ENCODE assay signal across 9 cellular contexts in the genomic region with DNA sequence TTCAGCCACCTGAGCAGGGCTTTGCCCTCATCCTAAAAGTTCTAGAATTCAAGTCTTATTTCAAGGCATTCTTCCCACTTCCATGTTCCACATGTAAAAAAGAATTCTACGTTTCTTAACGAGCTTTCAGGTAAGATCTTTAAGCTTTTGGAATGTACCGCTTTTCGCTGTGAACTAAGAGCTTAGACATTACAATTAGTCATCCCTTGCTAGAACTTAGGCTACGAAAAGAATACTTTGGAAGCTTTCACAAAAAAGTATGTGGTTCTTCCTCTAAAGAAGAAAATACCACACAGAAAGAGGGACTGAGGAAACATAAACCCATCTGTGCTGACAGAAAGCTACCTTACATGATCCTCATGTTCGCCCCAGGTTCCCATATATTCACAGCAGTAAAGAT. TPM values are rescaled to one million over a fixed set of nuclear protein-coding genes. Genes with fewer than 3 reads are reported as not detected.
DNase-seq lines count a peak whose midpoint lies in the region; ATAC-seq and TF ChIP-seq lines count a peak whose summit lies in the region.
"Had no signal": no experiment of that assay in that cellular context is flagged by ENCODE, and none has a peak within 500 bp of the region (broad histone marks: within the 10 kb centered on the region; RNA-seq: fewer than 3 reads in every experiment).

No MANE protein-coding gene starts in this region.

- peak overlapping the region; percentile 75 to 95 (median 90) for H3K4me2 ChIP-seq in BLaER1 treated with 17β-estradiol and CSF1 and Interleukin-3, amounts not matched to agents 10 nM and 100 nM

- H3K9me3 ChIP-seq in BLaER1 treated with 17β-estradiol and CSF1 and Interleukin-3, amounts not matched to agents 10 nM and 100 nM (replicated peaks in 1 of 11) = no peaks in the 10 kb centered on the region
- H3K9me3 ChIP-seq in MG63 = no peaks in the 10 kb centered on the region

- H3K36me3 Mint-ChIP-seq in nephron (ENCODE audit: low read depth) = peaks cover 10% of the 10 kb centered on the region

- no peak for TF ChIP-seq CTCF in coronary artery (IDR thresholded peaks at IDR 0.05)
- TF ChIP-seq CTCF in nephron (IDR thresholded peaks at IDR 0.05; ENCODE audit: unreplicated experiment in 3 of 3) = no peak

- peaks cover 0 to 42% (median 19%) of the 10 kb centered on the region in 11 experiments; a peak in 16 of 22 replicates for H3K36me3 ChIP-seq in BLaER1 treated with 17β-estradiol and CSF1 and Interleukin-3, amounts not matched to agents 10 nM and 100 nM
- peaks cover 25% of the 10 kb centered on the region for H3K36me3 ChIP-seq in MG63

- peaks cover 50 to 88% (median 62%) of the 10 kb centered on the region in 10 experiments for H3K4me1 ChIP-seq in BLaER1 treated with 17β-estradiol and CSF1 and Interleukin-3, amounts not matched to agents 10 nM and 100 nM

- H3K27me3 Mint-ChIP-seq in nephron (ENCODE audit: low read depth) = no peaks in the 10 kb centered on the region

- peak overlapping the region in 6 of 11 experiments; percentile 2 to 93 (median 85); a peak in 3 of 22 replicates for H3K27ac ChIP-seq in BLaER1 treated with 17β-estradiol and CSF1 and Interleukin-3, amounts not matched to agents 10 nM and 100 nM
- H3K27ac ChIP-seq in coronary artery = peak overlapping the region; percentile 78 to 93

- H3K27ac Mint-ChIP-seq in nephron = peak overlapping the region; percentile 65 to 91 (median 81)

- H3K4me1 Mint-ChIP-seq in nephron = peaks cover 22% of the 10 kb centered on the region

- H3K9ac ChIP-seq in BLaER1 treated with 17β-estradiol and CSF1 and Interleukin-3, amounts not matched to agents 10 nM and 100 nM = peak overlapping the region in 10 of 11 experiments; percentile 79 to 90 (median 86); a peak in 17 of 22 replicates

- no peak for DNase-seq in MG63
- DNase-seq in coronary artery (ENCODE audit: low spot score) = no peak
- no peak for DNase-seq in activated gamma-delta T cell treated with Interleukin-2 at 50 U/mL for 16 hours

- H3K4me3 ChIP-seq in BLaER1 treated with 17β-estradiol and CSF1 and Interleukin-3, amounts not matched to agents 10 nM and 100 nM = peak overlapping the region in 6 of 10 experiments; percentile 68 to 84 (median 77); a peak in 7 of 20 replicates
- H3K4me3 ChIP-seq in MG63 (peak overlapping the region; percentile 93), coronary artery (no peak overlapping the region)

- H3K27me3 ChIP-seq in BLaER1 treated with 17β-estradiol and CSF1 and Interleukin-3, amounts not matched to agents 10 nM and 100 nM = no peaks in the 10 kb centered on the region
- no peaks in the 10 kb centered on the region for H3K27me3 ChIP-seq in MG63

- H4K20me1 ChIP-seq in BLaER1 treated with 17β-estradiol and CSF1 and Interleukin-3, amounts not matched to agents 10 nM and 100 nM = peaks cover 0 to 49% (median 8%) of the 10 kb centered on the region in 11 experiments; a peak in 8 of 22 replicates

- H3K4me3 Mint-ChIP-seq in nephron = peak overlapping the region; percentile 87 to 95 (median 93)

- H3K9me3 Mint-ChIP-seq in nephron = no peaks in the 10 kb centered on the region

- ATAC-seq in GM19351 (IDR thresholded peaks at IDR 0.05; ENCODE audit: unreplicated experiment) = no peak
- ATAC-seq in HG03457 (IDR thresholded peaks at IDR 0.05; ENCODE audit: unreplicated experiment) = no peak
- ATAC-seq in GM18498 (IDR thresholded peaks at IDR 0.05; ENCODE audit: unreplicated experiment) = no peak

RNA-seq across cellular contexts. Expression of a gene that starts 1.9 kb away (rescaled TPM):
- total RNA-seq in MG63 (2014; rRNA removed; shearing (Covaris generic); ENCODE audit: low replicate concordance) = 104 and 158 TPM in 2 replicates

RNA-seq across cellular contexts. Expression of a gene that starts 2.2 kb away (rescaled TPM):
- 11.6 and 17.4 TPM in 2 replicates for total RNA-seq in MG63 (2014; rRNA removed; shearing (Covaris generic); ENCODE audit: low replicate concordance)

RNA-seq across cellular contexts. Expression of a gene that starts 24.6 kb away (rescaled TPM):
- total RNA-seq in MG63 (2014; rRNA removed; shearing (Covaris generic); ENCODE audit: low replicate concordance) = 89.9 and 130 TPM in 2 replicates

RNA-seq across cellular contexts. Expression of a gene that starts 27.2 kb away (rescaled TPM):
- total RNA-seq in MG63 (2014; rRNA removed; shearing (Covaris generic); ENCODE audit: low replicate concordance) = not detected in 2 replicates
- total RNA-seq: SK-MEL-5 had no signal

RNA-seq across cellular contexts. Expression of a gene that starts 34.0 kb away (rescaled TPM):
- 54.0 and 124 TPM in 2 replicates for total RNA-seq in MG63 (2014; rRNA removed; shearing (Covaris generic); ENCODE audit: low replicate concordance)
